14 cellular contexts compared by ENCODE assay signal in genomic region chr18:27839141-27839540, GRCh38.
A peak's percentile ranks its signal among the peaks of the same experiment; 100 is the strongest.
DNase-seq lines count a peak whose midpoint lies in the region; ATAC-seq and TF ChIP-seq lines count a peak whose summit lies in the region.
"Had no signal": no experiment of that assay in that cellular context is flagged by ENCODE, and none has a peak within 500 bp of the region (broad histone marks: within the 10 kb centered on the region; RNA-seq: fewer than 3 reads in every experiment).

No MANE protein-coding gene starts in this region.

- peaks cover 31% of the 10 kb centered on the region for H3K4me1 ChIP-seq in RWPE2 (ENCODE audit: insufficient read depth, poor library complexity, severe bottlenecking)

- no peaks in the 10 kb centered on the region for H3K27me3 ChIP-seq in RWPE2 (ENCODE audit: insufficient read depth, poor library complexity, severe bottlenecking)

- no peak overlapping the region for H3K4me3 ChIP-seq in RWPE2 (ENCODE audit: severe bottlenecking)
- H3K4me3 ChIP-seq: K562 had no signal

- DNase-seq in H4 (ENCODE audit: low spot score): peak; percentile 30
- DNase-seq in RWPE2 (ENCODE audit: low spot score): peak; percentile 84
- peak; percentile 94 for DNase-seq in renal cortical epithelial cell (ENCODE audit: low read depth)
- no peak for DNase-seq in NCI-H1092 treated with DMSO at 0.1 percent for 48 hours (lab: John Stamatoyannopoulos, UW)
- no peak for DNase-seq in NCI-H1436 treated with DMSO at 0.1 percent for 48 hours (lab: John Stamatoyannopoulos, UW)
- DNase-seq: activated CD8-positive, alpha-beta memory T cell treated with anti-CD3 and anti-CD28 coated beads, Interleukin-2, amount 50 U/mL, for 4 hours; aorta; erythroblast; kidney; stimulated activated naive CD4-positive, alpha-beta T cell treated with Interleukin-2 at 50 U/mL for 16 hours had no signal

- H3K36me3 ChIP-seq in RWPE2 (ENCODE audit: low read depth): no peaks in the 10 kb centered on the region

- no peak for TF ChIP-seq CTCF in RWPE2 (IDR thresholded peaks at IDR 0.05; ENCODE audit: poor library complexity, severe bottlenecking)

- peak overlapping the region; percentile 65 for H3K27ac ChIP-seq in RWPE2 (ENCODE audit: poor library complexity, severe bottlenecking)

- ATAC-seq in RWPE2 (ENCODE audit: low read depth): peak; percentile 98
- ATAC-seq in esophagus mucosa: peak; percentile 69
- ATAC-seq in HG03342 (IDR thresholded peaks at IDR 0.05; ENCODE audit: unreplicated experiment): no peak
- no peak for ATAC-seq in GM21786 (IDR thresholded peaks at IDR 0.05; ENCODE audit: unreplicated experiment)
- ATAC-seq: K562 had no signal

- no peaks in the 10 kb centered on the region for H3K9me3 ChIP-seq in RWPE2 (ENCODE audit: severe bottlenecking)

Comparison
In these comparisons a context has a peak if more than half of its experiments do, and no peak if none do; other contexts are left out.
1. DNase-seq: peak in H4 (single experiment), RWPE2 (single experiment) and renal cortical epithelial cell (single experiment); none in NCI-H1092 treated with DMSO at 0.1 percent for 48 hours (single experiment) and NCI-H1436 treated with DMSO at 0.1 percent for 48 hours (single experiment).
2. ATAC-seq: peak in RWPE2 (single experiment) and esophagus mucosa (single experiment); none in HG03342 (single experiment) and GM21786 (single experiment).